14 cellular contexts compared by ENCODE assay signal in genomic region chr5:132003170-132003744, GRCh38. TPM values are rescaled to one million over a fixed set of nuclear protein-coding genes. Genes with fewer than 3 reads are reported as not detected.
DNase-seq lines count a peak whose midpoint lies in the region; ATAC-seq and TF ChIP-seq lines count a peak whose summit lies in the region.
"Had no signal": no experiment of that assay in that cellular context is flagged by ENCODE, and none has a peak within 500 bp of the region (broad histone marks: within the 10 kb centered on the region; RNA-seq: fewer than 3 reads in every experiment).

No MANE protein-coding gene starts in this region.

- H3K4me1 Mint-ChIP-seq in H9: peaks cover 33 to 39% of the 10 kb centered on the region in 2 experiments

- H3K36me3 ChIP-seq in psoas muscle (ENCODE audit: insufficient read depth in 1 of 2, low read depth in 1 of 2) (no peaks in the 10 kb centered on the region), uterus (no peaks in the 10 kb centered on the region), tibial artery (no peaks in the 10 kb centered on the region)
- H3K36me3 ChIP-seq: MG63, thoracic aorta had no signal

- H2BK120ac ChIP-seq in H9 (ENCODE audit: low read depth, low read length, poor library complexity, severe bottlenecking): no peak overlapping the region

- H4K20me1 ChIP-seq in H9 (ENCODE audit: control insufficient read depth, insufficient read depth, insufficient read length): no peaks in the 10 kb centered on the region

- no peak for TF ChIP-seq POLR2A in uterus (IDR thresholded peaks at IDR 0.05)

- no peaks in the 10 kb centered on the region for H3K79me1 ChIP-seq in H9 (ENCODE audit: insufficient read depth, low read depth, low read length, poor library complexity, severe bottlenecking)

- no peaks in the 10 kb centered on the region for H3K9me3 ChIP-seq in H9 (ENCODE audit: control insufficient read depth, low read depth, low read length)
- H3K9me3 ChIP-seq in psoas muscle: no peaks in the 10 kb centered on the region
- no peaks in the 10 kb centered on the region for H3K9me3 ChIP-seq in uterus
- no peaks in the 10 kb centered on the region for H3K9me3 ChIP-seq in tibial artery
- H3K9me3 ChIP-seq: MG63, mucosa of descending colon, thoracic aorta had no signal

- H3K27ac ChIP-seq in H9 (ENCODE audit: insufficient read length, low read depth, low read length): no peak overlapping the region
- peak overlapping the region; percentile 69 for H3K27ac ChIP-seq in psoas muscle
- H3K27ac ChIP-seq in uterus: no peak overlapping the region
- H3K27ac ChIP-seq in tibial artery: no peak overlapping the region

- H3T11ph ChIP-seq in H9 (ENCODE audit: low read length): no peak overlapping the region

- no peak overlapping the region for H2BK15ac ChIP-seq in H9 (ENCODE audit: low read depth, low read length)

- no peak overlapping the region for H3K56ac ChIP-seq in H9 (ENCODE audit: insufficient read length, low read depth, low read length)

- no peak overlapping the region for H3K14ac ChIP-seq in H9 (ENCODE audit: insufficient read depth, low read length)

- H3K4ac ChIP-seq in H9 (ENCODE audit: low read depth, low read length): no peak overlapping the region

- no peak overlapping the region for H4K5ac ChIP-seq in H9 (ENCODE audit: insufficient read length, low read depth, low read length)

- H2AFZ ChIP-seq in H9 (ENCODE audit: low read length): no peak overlapping the region

- no CpG with 5 or more reads among the region's 12 CpGs for WGBS in H9 (ENCODE audit: extremely low coverage, insufficient read length, low lambda C conversion rate)
- 26 to 30% (median 30%) methylated on average over 12 of the region's 12 CpGs for WGBS in psoas muscle, 3 donors

- no peak overlapping the region for H2BK5ac ChIP-seq in H9 (ENCODE audit: insufficient read length, low read length)

- H3K4me1 ChIP-seq in H9 (ENCODE audit: insufficient read depth, low read length): peaks cover 9% of the 10 kb centered on the region; the same call in 1 of the 2 replicates
- peaks cover 32% of the 10 kb centered on the region for H3K4me1 ChIP-seq in psoas muscle
- H3K4me1 ChIP-seq in uterus: no peaks in the 10 kb centered on the region
- H3K4me1 ChIP-seq in tibial artery: peaks cover 0 to 8% (median 2%) of the 10 kb centered on the region in 4 donors

- DNase-seq in H9 (peak; percentile 88), cerebellar cortex (ENCODE audit: low spot score) (peak; percentile 62), iPS DF 4.7 (ENCODE audit: extremely low read depth, low spot score) (peak; percentile 49), psoas muscle (peak in 1 of 2 donors; percentile 53), NCI-H2081 treated with DMSO at 0.1 percent for 48 hours (lab: John Stamatoyannopoulos, UW) (no peak), uterus (no peak), tibial artery (no peak)
- DNase-seq: activated effector memory CD4-positive, alpha-beta T cell treated with Interleukin-2 at 50 U/mL for 16 hours; CD4-positive, alpha-beta memory T cell; MG63; stimulated activated CD4-positive, alpha-beta T cell treated with anti-CD3 and anti-CD28 coated beads, Interleukin-2, amount 100 ng/mL, for 24 hours had no signal

- no peak overlapping the region for H3K18ac ChIP-seq in H9 (ENCODE audit: insufficient read length, low read depth, low read length)

- no peak overlapping the region; a peak in 1 of 5 replicates for H3K4me3 Mint-ChIP-seq in H9

- H2BK12ac ChIP-seq in H9 (ENCODE audit: insufficient read length, low read depth, low read length): no peak overlapping the region

- no peaks in the 10 kb centered on the region for H3K36me3 Mint-ChIP-seq in H9 (ENCODE audit: insufficient read depth in 1 of 3, low read depth in 3 of 3)
- H3K36me3 Mint-ChIP-seq: CD4-positive, alpha-beta memory T cell had no signal

- no peak overlapping the region for H4K91ac ChIP-seq in H9 (ENCODE audit: insufficient read length, low read depth, low read length)

- H3K4me2 ChIP-seq in H9 (ENCODE audit: insufficient read depth, insufficient read length, low read length): no peak overlapping the region

- H3K4me3 ChIP-seq in psoas muscle: no peak overlapping the region
- no peak overlapping the region for H3K4me3 ChIP-seq in uterus
- H3K4me3 ChIP-seq in tibial artery: no peak overlapping the region
- H3K4me3 ChIP-seq: MG63, mucosa of descending colon, thoracic aorta had no signal

- peak; percentile 46 to 63 (median 54) for ATAC-seq in psoas muscle
- no peak for ATAC-seq in GM18517 (IDR thresholded peaks at IDR 0.05; ENCODE audit: unreplicated experiment)
- ATAC-seq: mucosa of descending colon had no signal

- intact Hi-C loops in psoas muscle (cut with DNase I) (loop anchor here in 1 of 2 donors (10.0 kb wide), 1 partner anchor 288 kb away; no protein-coding TSS in a partner anchor), uterus (cut with DNase I; ENCODE audit: low total_unique reads) (no loop called here), tibial artery (cut with DNase I; ENCODE audit: low total_unique reads) (no loop called here)

- no peak overlapping the region for H3K23ac ChIP-seq in H9 (ENCODE audit: insufficient read length, low read depth, low read length)

- H3K9me3 Mint-ChIP-seq in H9: no peaks in the 10 kb centered on the region
- H3K9me3 Mint-ChIP-seq: CD4-positive, alpha-beta memory T cell had no signal

- H3K27ac Mint-ChIP-seq in H9: no peak overlapping the region

- no peaks in the 10 kb centered on the region for H3K23me2 ChIP-seq in H9 (ENCODE audit: insufficient read length, low read depth, low read length, poor library complexity, severe bottlenecking)

- no peak overlapping the region for H4K8ac ChIP-seq in H9 (replicated peaks; ENCODE audit: insufficient read length, low read depth, low read length)

- H3K27me3 Mint-ChIP-seq in H9 (ENCODE audit: low read depth): peaks cover 15% of the 10 kb centered on the region
- H3K27me3 Mint-ChIP-seq: CD4-positive, alpha-beta memory T cell had no signal

- no peaks in the 10 kb centered on the region for H3K27me3 ChIP-seq in H9 (ENCODE audit: insufficient read depth, low read length)
- H3K27me3 ChIP-seq in psoas muscle (ENCODE audit: insufficient read depth in 3 of 3, low read length in 2 of 3): no peaks in the 10 kb centered on the region
- H3K27me3 ChIP-seq in uterus: no peaks in the 10 kb centered on the region
- peaks cover 0 to 9% of the 10 kb centered on the region in 2 donors for H3K27me3 ChIP-seq in tibial artery
- H3K27me3 ChIP-seq: MG63 had no signal

- no peaks in the 10 kb centered on the region for H3K79me2 ChIP-seq in H9 (ENCODE audit: insufficient read depth, low read length)

- H2BK20ac ChIP-seq in H9 (ENCODE audit: low read depth, low read length, poor library complexity, severe bottlenecking): no peak overlapping the region

- no peak overlapping the region for H3K9ac ChIP-seq in H9 (ENCODE audit: extremely low read depth, insufficient read length, low read length)

- TF ChIP-seq CTCF in H9 (conservative IDR thresholded peaks at IDR 0.05) (peak; percentile 55), psoas muscle (IDR thresholded peaks at IDR 0.05) (peak; percentile 8), uterus (IDR thresholded peaks at IDR 0.05) (no peak), tibial artery (IDR thresholded peaks at IDR 0.05) (no peak)

- no peak overlapping the region for H2AK5ac ChIP-seq in H9 (ENCODE audit: insufficient read length, low read length)

RNA-seq across cellular contexts. Expression of gene ACSL6, which starts 8.2 kb away (rescaled TPM):
- 1.3 and 1.6 TPM in 2 replicates for total RNA-seq in H9 (2021)
- 1 to 10 TPM in 2 of 4 donors, under 1 TPM in 2; 0.52 to 2.2 (median 0.81) TPM for total RNA-seq in psoas muscle
- polyA plus RNA-seq in psoas muscle: under 1 TPM; 0.12 to 0.46 (median 0.13) TPM
- total RNA-seq in uterus: 1 to 10 TPM in 1 of 4 donors, under 1 TPM in 1, not detected in 2; 0.18 to 1.3 TPM

RNA-seq across cellular contexts. Expression of gene IL3, which starts 57.2 kb away (rescaled TPM):
- total RNA-seq in H9 (2021) (not detected in 2 replicates), psoas muscle (not detected), uterus (not detected)
- polyA plus RNA-seq in psoas muscle: not detected
- total RNA-seq: CD4-positive, alpha-beta memory T cell; mucosa of descending colon; thoracic aorta had no signal
- polyA plus RNA-seq: CD4-positive, alpha-beta memory T cell had no signal

RNA-seq across cellular contexts. Expression of gene MEIKIN, which starts 57.8 kb away (rescaled TPM):
- not detected in 2 replicates for total RNA-seq in H9 (2021)
- total RNA-seq in psoas muscle: under 1 TPM in 1 of 4 donors, not detected in 3; 0.77 TPM
- polyA plus RNA-seq in psoas muscle: not detected
- total RNA-seq in uterus: not detected
- total RNA-seq: mucosa of descending colon, thoracic aorta had no signal
- polyA plus RNA-seq: CD4-positive, alpha-beta memory T cell had no signal

Comparison
In these comparisons a context has a peak if more than half of its experiments do, and no peak if none do; other contexts are left out.
1. DNase-seq: peak in H9 (single experiment), cerebellar cortex (single experiment) and iPS DF 4.7 (single experiment); none in NCI-H2081 treated with DMSO at 0.1 percent for 48 hours (single experiment), uterus (0 of 2) and tibial artery (0 of 2).
2. CTCF ChIP-seq: peak in H9 (single experiment) and psoas muscle (single experiment); none in uterus (0 of 4) and tibial artery (0 of 2).